In the genomic region with DNA sequence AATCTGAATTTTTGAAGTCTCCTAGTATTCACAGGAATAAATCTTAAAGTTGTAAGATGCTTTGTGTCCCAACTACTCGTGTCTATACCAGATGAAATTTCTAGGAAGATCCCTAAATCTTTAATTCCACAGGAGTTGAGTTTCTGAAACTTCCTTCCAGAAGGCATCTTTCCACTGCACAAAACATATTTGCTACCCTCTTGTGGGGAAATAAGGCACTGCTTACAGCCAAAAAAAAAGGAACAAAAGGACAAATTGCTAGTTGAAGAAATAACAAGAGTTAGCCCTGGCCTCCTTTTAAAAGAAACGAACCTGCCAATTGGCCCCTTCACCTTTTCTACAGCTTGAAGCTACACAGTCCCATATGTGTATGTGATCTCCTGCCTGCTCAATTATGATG, we compare ENCODE assay signal across 9 cellular contexts. TPM values are rescaled to one million over a fixed set of nuclear protein-coding genes. Genes with fewer than 3 reads are reported as not detected.
A peak's percentile ranks its signal among the peaks of the same experiment; 100 is the strongest.
DNase-seq lines count a peak whose midpoint lies in the region; ATAC-seq and TF ChIP-seq lines count a peak whose summit lies in the region.
"Had no signal": no experiment of that assay in that cellular context is flagged by ENCODE, and none has a peak within 500 bp of the region (broad histone marks: within the 10 kb centered on the region; RNA-seq: fewer than 3 reads in every experiment).

No MANE protein-coding gene starts in this region.

- WGBS in smooth muscle cell (ENCODE audit: low lambda C conversion rate) = 34% methylated on average over 2 of the region's 2 CpGs

- H3K36me3 ChIP-seq in smooth muscle cell (ENCODE audit: low read depth) = no peaks in the 10 kb centered on the region

- no peaks in the 10 kb centered on the region for H3K4me1 ChIP-seq in smooth muscle cell (ENCODE audit: low read depth)

- peak; percentile 68 for TF ChIP-seq CTCF in epithelial cell of esophagus (IDR thresholded peaks at IDR 0.05; ENCODE audit: insufficient read depth, low read depth, low read length, missing control alignments)
- peak; percentile 79 for TF ChIP-seq CTCF in smooth muscle cell (IDR thresholded peaks at IDR 0.05; ENCODE audit: borderline replicate concordance, insufficient read depth, poor library complexity, severe bottlenecking)

- H3K36me3 Mint-ChIP-seq in effector memory CD8-positive, alpha-beta T cell (ENCODE audit: insufficient read depth) = no peaks in the 10 kb centered on the region
- H3K36me3 Mint-ChIP-seq: CD4-positive, CD25-positive, alpha-beta regulatory T cell had no signal

- peak; percentile 1 to 58 (median 16) for DNase-seq in NCI-H1417 (lab: John Stamatoyannopoulos, UW)
- DNase-seq in NCI-H1417 treated with DMSO at 0.1 percent for 48 hours (lab: John Stamatoyannopoulos, UW) = no peak
- peak; percentile 22 for DNase-seq in NCI-H69 (lab: John Stamatoyannopoulos, UW)
- peak; percentile 17 for DNase-seq in epithelial cell of esophagus (ENCODE audit: low read depth)
- no peak for DNase-seq in smooth muscle cell (lab: John Stamatoyannopoulos, UW; ENCODE audit: unreplicated experiment)
- no peak for DNase-seq in NCI-H2081 treated with DMSO at 0.1 percent for 48 hours (lab: John Stamatoyannopoulos, UW)
- DNase-seq in NCI-H345 treated with DMSO at 0.1 percent for 48 hours (lab: John Stamatoyannopoulos, UW; ENCODE audit: unreplicated experiment) = no peak
- no peak for DNase-seq in effector memory CD8-positive, alpha-beta T cell
- DNase-seq: CD4-positive, CD25-positive, alpha-beta regulatory T cell had no signal

- H4K20me1 ChIP-seq in smooth muscle cell (ENCODE audit: low read depth) = no peaks in the 10 kb centered on the region

- ATAC-seq in effector memory CD8-positive, alpha-beta T cell (replicated peaks) = no peak

- H3F3A ChIP-seq in smooth muscle cell (ENCODE audit: low read depth) = no peaks in the 10 kb centered on the region

- H3K27me3 Mint-ChIP-seq in effector memory CD8-positive, alpha-beta T cell = peaks cover 39 to 67% of the 10 kb centered on the region in 2 donors

- H3K27ac Mint-ChIP-seq in effector memory CD8-positive, alpha-beta T cell = no peak overlapping the region
- H3K27ac Mint-ChIP-seq: CD4-positive, CD25-positive, alpha-beta regulatory T cell had no signal

- no peak overlapping the region for H3K4me3 Mint-ChIP-seq in effector memory CD8-positive, alpha-beta T cell
- H3K4me3 Mint-ChIP-seq: CD4-positive, CD25-positive, alpha-beta regulatory T cell had no signal

- no peak overlapping the region for H3K4me3 ChIP-seq in epithelial cell of esophagus (ENCODE audit: low read length)
- no peak overlapping the region for H3K4me3 ChIP-seq in smooth muscle cell

- H2AFZ ChIP-seq in smooth muscle cell (ENCODE audit: low read depth) = no peak overlapping the region

- no peaks in the 10 kb centered on the region for H3K9me3 Mint-ChIP-seq in effector memory CD8-positive, alpha-beta T cell

- no peaks in the 10 kb centered on the region for H3K9me3 ChIP-seq in smooth muscle cell (replicated peaks; ENCODE audit: low read depth)

- no peak overlapping the region for H3K9ac ChIP-seq in smooth muscle cell (ENCODE audit: low read depth)

- H3K4me1 Mint-ChIP-seq in effector memory CD8-positive, alpha-beta T cell (ENCODE audit: low read depth in 2 of 2) = no peaks in the 10 kb centered on the region
- H3K4me1 Mint-ChIP-seq: CD4-positive, CD25-positive, alpha-beta regulatory T cell had no signal

- H3K79me2 ChIP-seq in smooth muscle cell (ENCODE audit: low read depth) = no peaks in the 10 kb centered on the region

- no peak overlapping the region for H3K4me2 ChIP-seq in smooth muscle cell

- no peak overlapping the region for H3K27ac ChIP-seq in smooth muscle cell (ENCODE audit: low read depth)

- H3K27me3 ChIP-seq in smooth muscle cell (ENCODE audit: low read depth) = peaks cover 4% of the 10 kb centered on the region

RNA-seq across cellular contexts. Expression of a gene that starts 54.0 kb away (rescaled TPM):
- total RNA-seq in smooth muscle cell = 0.09 TPM in 1 of 2 replicates, not detected in the other
- polyA plus RNA-seq in smooth muscle cell = 0.07 TPM in 1 of 2 replicates, not detected in the other
- total RNA-seq: CD4-positive, CD25-positive, alpha-beta regulatory T cell had no signal
- polyA plus RNA-seq: CD4-positive, CD25-positive, alpha-beta regulatory T cell had no signal

Comparison
In these comparisons a context has a peak if more than half of its experiments do, and no peak if none do; other contexts are left out.
1. DNase-seq: peak in NCI-H1417 (3 of 3), NCI-H69 (single experiment) and epithelial cell of esophagus (single experiment); none in NCI-H1417 treated with DMSO at 0.1 percent for 48 hours (single experiment), smooth muscle cell (single experiment), NCI-H2081 treated with DMSO at 0.1 percent for 48 hours (single experiment), NCI-H345 treated with DMSO at 0.1 percent for 48 hours (single experiment) and effector memory CD8-positive, alpha-beta T cell (0 of 3).